Comparison of ENCODE assay signal across 1 cellular context in the genomic region with DNA sequence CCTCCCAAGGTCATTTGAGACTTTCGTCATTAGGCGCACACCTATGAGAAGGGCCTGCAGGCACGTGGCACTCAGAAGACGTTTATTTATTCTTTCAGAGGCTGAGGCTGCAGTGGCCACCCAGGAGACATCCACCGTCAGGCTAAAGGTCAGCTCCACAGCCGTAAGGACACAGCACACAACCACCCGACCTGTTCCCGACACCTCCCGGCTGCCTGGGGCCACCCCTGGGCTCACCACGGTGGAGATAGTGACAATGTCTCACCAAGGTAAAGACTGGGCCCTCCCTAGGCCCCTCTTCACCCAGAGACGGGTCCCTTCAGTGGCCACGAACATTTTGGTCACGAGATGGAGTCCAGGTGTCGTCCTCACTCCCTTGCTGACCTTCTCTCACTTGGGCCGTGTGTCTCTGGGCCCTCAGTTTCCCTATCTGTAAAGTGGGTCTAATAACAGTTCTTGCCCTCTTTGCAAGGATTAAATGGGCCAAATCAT.
TF ChIP-seq lines count a peak whose summit lies in the region.

No MANE protein-coding gene starts in this region.

TF ChIP-seq in K562, 482 proteins besides CTCF, POLR2A, EP300 and RAD21:
- TF ChIP-seq ZNF121 (CRISPR knock-in tag; conservative IDR thresholded peaks at IDR 0.05) (peak; percentile 16; the same call in 1 of the 2 replicates), POLR2AphosphoS2 (IDR thresholded peaks at IDR 0.05; ENCODE audit: low read length) (peak; percentile 74; the same call in 1 of the 2 replicates), MYNN (IDR thresholded peaks at IDR 0.05) (peak; percentile 18; the same call in 1 of the 2 replicates), MYNN (CRISPR knock-in tag; IDR thresholded peaks at IDR 0.05) (no peak), PHF8 (IDR thresholded peaks at IDR 0.05; ENCODE audit: borderline replicate concordance, low read length) (no peak), POLR2G (IDR thresholded peaks at IDR 0.05; ENCODE audit: low read depth, low read length) (peak; percentile 61), ZNF23 (CRISPR knock-in tag; IDR thresholded peaks at IDR 0.05) (no peak), ZNF589 (CRISPR knock-in tag; IDR thresholded peaks at IDR 0.05; ENCODE audit: low read depth) (no peak), RBM22 (IDR thresholded peaks at IDR 0.05; ENCODE audit: low read depth, low read length, poor library complexity, severe bottlenecking) (peak; percentile 57), LCOR (CRISPR knock-in tag; IDR thresholded peaks at IDR 0.05) (no peak), NFIX (CRISPR knock-in tag; IDR thresholded peaks at IDR 0.05; ENCODE audit: low read depth) (no peak), SUPT5H (IDR thresholded peaks at IDR 0.05) (0 out of 2 replicates have a peak, but pooled peaks have one; percentile 2), MCM3 (IDR thresholded peaks at IDR 0.05) (no peak), CHD2 (IDR thresholded peaks at IDR 0.05; ENCODE audit: low read depth, low read length) (no peak), MAFG (tag; conservative IDR thresholded peaks at IDR 0.05) (no peak)
